In genomic region chr11:111840143-111840542, GRCh38 we compare ENCODE assay signal across 1 cellular context.
TF ChIP-seq lines count a peak whose summit lies in the region.

No MANE protein-coding gene starts in this region.

TF ChIP-seq in WTC11, 78 proteins besides CTCF, POLR2A, EP300 and RAD21 (continued from another document):
- no peak for TF ChIP-seq PRDM15 (CRISPR knock-in tag; IDR thresholded peaks at IDR 0.05)
- no peak for TF ChIP-seq KAT7 (CRISPR knock-in tag; IDR thresholded peaks at IDR 0.05; ENCODE audit: borderline replicate concordance)
- TF ChIP-seq CREM (CRISPR knock-in tag; IDR thresholded peaks at IDR 0.05), result no peak
- TF ChIP-seq ATF1 (CRISPR knock-in tag; IDR thresholded peaks at IDR 0.05), result no peak
- TF ChIP-seq ZNF232 (CRISPR knock-in tag; IDR thresholded peaks at IDR 0.05), result no peak
- no peak for TF ChIP-seq GRHL2 (CRISPR knock-in tag; IDR thresholded peaks at IDR 0.05; ENCODE audit: insufficient replicate concordance, severe bottlenecking)
- TF ChIP-seq ATF3 (CRISPR knock-in tag; conservative IDR thresholded peaks at IDR 0.05), result no peak
- no peak for TF ChIP-seq HMGA2 (CRISPR knock-in tag; IDR thresholded peaks at IDR 0.05)
- TF ChIP-seq OVOL2 (CRISPR knock-in tag; IDR thresholded peaks at IDR 0.05; ENCODE audit: borderline replicate concordance), result no peak
- TF ChIP-seq GABPB1 (CRISPR knock-in tag; IDR thresholded peaks at IDR 0.05), result no peak
